Comparison of ENCODE assay signal across 8 cellular contexts in the genomic region with DNA sequence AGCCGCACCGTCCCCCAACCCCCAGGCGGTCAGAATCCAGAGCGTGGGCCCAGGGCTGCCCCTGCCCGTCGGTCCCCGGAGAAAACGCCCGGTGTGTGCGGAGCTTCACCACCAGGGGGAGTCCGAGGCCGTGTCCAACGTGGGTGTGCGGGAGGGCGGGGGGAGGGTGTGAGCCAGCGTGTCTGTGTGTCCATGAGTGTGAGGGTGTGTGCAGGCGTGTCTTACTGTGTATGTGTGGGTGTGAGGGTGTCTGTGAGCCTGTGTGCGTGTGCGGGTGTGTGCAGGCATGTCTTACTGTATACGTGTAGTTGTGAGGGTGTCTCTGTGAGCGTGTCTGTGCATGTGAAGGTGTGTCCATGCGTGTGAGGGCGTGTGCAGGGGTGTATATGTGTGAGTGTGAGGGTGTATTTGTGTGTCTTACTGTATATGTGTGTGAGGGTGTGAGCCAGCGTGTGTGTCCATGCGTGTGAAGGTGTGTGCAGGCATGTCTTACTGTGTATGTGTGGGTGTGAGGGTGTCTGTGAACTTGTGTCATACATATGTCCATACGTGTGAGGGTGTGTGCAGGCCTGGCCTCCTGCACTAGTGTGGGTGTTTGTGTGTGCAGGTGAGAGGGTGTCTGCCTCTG. TPM values are rescaled to one million over a fixed set of nuclear protein-coding genes. Genes with fewer than 3 reads are reported as not detected.
DNase-seq lines count a peak whose midpoint lies in the region; ATAC-seq and TF ChIP-seq lines count a peak whose summit lies in the region.

No MANE protein-coding gene starts in this region.

- H3K36me3 Mint-ChIP-seq in naive thymus-derived CD4-positive, alpha-beta T cell = peaks cover 0 to 4% (median 0%) of the 10 kb centered on the region in 5 donors
- peaks cover 13% of the 10 kb centered on the region for H3K36me3 Mint-ChIP-seq in stimulated activated effector memory CD8-positive, alpha-beta T cell treated with anti-CD3 and anti-CD28 coated beads, Interleukin-12 subunit alpha, Interleukin-12 subunit beta, amount 100 ng/mL, for 72 hours

- POLR2A ChIA-PET in HCT116 (lab: Charles Lee) = interaction anchor here (0.6 kb wide), 1 partner anchor 133 kb away, joined by 3 read pairs; no protein-coding TSS in a partner anchor
- POLR2A ChIA-PET in naive thymus-derived CD4-positive, alpha-beta T cell (lab: Charles Lee) = interaction anchor here (1.6 kb wide), 1 partner anchor 294 kb away, joined by 6 read pairs; no protein-coding TSS in a partner anchor

- no peaks in the 10 kb centered on the region for H3K79me2 ChIP-seq in HCT116 (ENCODE audit: insufficient read depth, low read length)
- peaks cover 13% of the 10 kb centered on the region for H3K79me2 ChIP-seq in OCI-LY3 (ENCODE audit: low read length)

- TF ChIP-seq RAD21 in HCT116 (IDR thresholded peaks at IDR 0.05; ENCODE audit: low read depth) = peak; percentile 96

- TF ChIP-seq CTCF in BE2C (IDR thresholded peaks at IDR 0.05; ENCODE audit: low read depth, low read length) (peak; percentile 83), HCT116 (IDR thresholded peaks at IDR 0.05 in 2 of 3, conservative IDR thresholded peaks at IDR 0.05 in 1 of 3; ENCODE audit: borderline replicate concordance in 1 of 3, insufficient read depth in 1 of 3, low read depth in 2 of 3, low read length in 2 of 3) (peak; percentile 82 to 95 (median 90)), OCI-LY3 (IDR thresholded peaks at IDR 0.05; ENCODE audit: low read depth, low read length) (peak; percentile 92)

- peaks cover 3% of the 10 kb centered on the region for H3K27me3 ChIP-seq in BE2C
- H3K27me3 ChIP-seq in HCT116 (ENCODE audit: insufficient read depth, low read length) = no peaks in the 10 kb centered on the region
- H3K27me3 ChIP-seq in OCI-LY3 (ENCODE audit: low read depth, low read length) = no peaks in the 10 kb centered on the region
- no peaks in the 10 kb centered on the region for H3K27me3 ChIP-seq in naive thymus-derived CD4-positive, alpha-beta T cell (ENCODE audit: control insufficient read depth in 2 of 2, insufficient read depth in 2 of 2, low read length in 2 of 2)

- peak overlapping the region in 3 of 9 donors; percentile 60 to 95 (median 70) for H3K27ac Mint-ChIP-seq in naive thymus-derived CD4-positive, alpha-beta T cell
- H3K27ac Mint-ChIP-seq in stimulated activated effector memory CD8-positive, alpha-beta T cell treated with anti-CD3 and anti-CD28 coated beads, Interleukin-12 subunit alpha, Interleukin-12 subunit beta, amount 100 ng/mL, for 72 hours = peak overlapping the region; percentile 94

- H3K4me3 Mint-ChIP-seq in naive thymus-derived CD4-positive, alpha-beta T cell = peak overlapping the region in 1 of 10 donors; percentile 24
- peak overlapping the region; percentile 4 for H3K4me3 Mint-ChIP-seq in stimulated activated effector memory CD8-positive, alpha-beta T cell treated with anti-CD3 and anti-CD28 coated beads, Interleukin-12 subunit alpha, Interleukin-12 subunit beta, amount 100 ng/mL, for 72 hours

- H3K9me2 ChIP-seq in HCT116 (ENCODE audit: insufficient read depth) = no peaks in the 10 kb centered on the region

- intact Hi-C loops in HCT116 (cut with micrococcal nuclease) = loop anchor here (1.0 to 5.0 kb wide), 2 partner anchors 116 to 292 kb away; no protein-coding TSS in a partner anchor
- intact Hi-C loops in naive thymus-derived CD4-positive, alpha-beta T cell (cut with micrococcal nuclease) = loop anchor here in 1 of 2 donors (1.0 to 2.0 kb wide), 4 partner anchors 24 to 308 kb away; a partner anchor contains a TSS

- H3K4me2 ChIP-seq in HCT116 (ENCODE audit: low read length) (peak overlapping the region; percentile 36), OCI-LY3 (ENCODE audit: low read length) (peak overlapping the region; percentile 88)

- peaks cover 0 to 6% (median 0%) of the 10 kb centered on the region in 11 donors for H3K9me3 Mint-ChIP-seq in naive thymus-derived CD4-positive, alpha-beta T cell
- peaks cover 5% of the 10 kb centered on the region for H3K9me3 Mint-ChIP-seq in stimulated activated effector memory CD8-positive, alpha-beta T cell treated with anti-CD3 and anti-CD28 coated beads, Interleukin-12 subunit alpha, Interleukin-12 subunit beta, amount 100 ng/mL, for 72 hours

- RAD21 ChIA-PET in HCT116 (lab: Charles Lee; ENCODE audit: low non-redundant PET in 1 of 2, low total read pairs in 2 of 2, uncharacterized antibody in 2 of 2, unreplicated experiment in 2 of 2) = interaction anchor here (0.6 to 1.7 kb wide), 3 partner anchors 73 to 117 kb away, joined by 4 to 11 read pairs (median 6); a partner anchor contains a TSS

- H4K20me1 ChIP-seq in HCT116 (ENCODE audit: insufficient read depth) (no peaks in the 10 kb centered on the region), OCI-LY3 (ENCODE audit: insufficient read depth, low read length) (no peaks in the 10 kb centered on the region)

- H3K4me3 ChIP-seq in BE2C (ENCODE audit: low read depth, low read length) (no peak overlapping the region), HCT116 (replicated peaks in 1 of 2; ENCODE audit: low read depth in 1 of 2, low read length in 2 of 2) (no peak overlapping the region), OCI-LY3 (ENCODE audit: low read length) (peak overlapping the region; percentile 54)
- H3K4me3 ChIP-seq in naive thymus-derived CD4-positive, alpha-beta T cell (ENCODE audit: low read length) = no peak overlapping the region

- H3K4me1 Mint-ChIP-seq in naive thymus-derived CD4-positive, alpha-beta T cell = peaks cover 0 to 27% (median 9%) of the 10 kb centered on the region in 7 donors
- H3K4me1 Mint-ChIP-seq in stimulated activated effector memory CD8-positive, alpha-beta T cell treated with anti-CD3 and anti-CD28 coated beads, Interleukin-12 subunit alpha, Interleukin-12 subunit beta, amount 100 ng/mL, for 72 hours = peaks cover 43% of the 10 kb centered on the region

- no peak for TF ChIP-seq POLR2A in HCT116 (IDR thresholded peaks at IDR 0.05; ENCODE audit: borderline replicate concordance, extremely low read depth, insufficient read depth, insufficient read length)
- no peak for TF ChIP-seq POLR2A in erythroblast (IDR thresholded peaks at IDR 0.05; ENCODE audit: low read length)

- peaks cover 0 to 5% (median 0%) of the 10 kb centered on the region in 5 donors for H3K27me3 Mint-ChIP-seq in naive thymus-derived CD4-positive, alpha-beta T cell

- H3K27ac ChIP-seq in HCT116 (ENCODE audit: low read depth, low read length) (peak overlapping the region; percentile 15; the same call in 1 of the 2 replicates), OCI-LY3 (ENCODE audit: low read length) (peak overlapping the region; percentile 5; the same call in 1 of the 2 replicates)
- no peak overlapping the region for H3K27ac ChIP-seq in naive thymus-derived CD4-positive, alpha-beta T cell (ENCODE audit: low read depth, low read length)

- H3K4me1 ChIP-seq in BE2C (no peaks in the 10 kb centered on the region; the same call in 1 of the 2 replicates), HCT116 (ENCODE audit: control insufficient read depth in 1 of 2, insufficient read depth in 2 of 2, low read length in 2 of 2) (peaks cover 6 to 17% of the 10 kb centered on the region in 2 experiments; a peak in 3 of 4 replicates), OCI-LY3 (ENCODE audit: low read length) (peaks cover 43% of the 10 kb centered on the region)
- H3K4me1 ChIP-seq in naive thymus-derived CD4-positive, alpha-beta T cell (ENCODE audit: control insufficient read depth in 2 of 2, insufficient read depth in 2 of 2, low read length in 2 of 2) = peaks cover 0 to 5% of the 10 kb centered on the region in 2 donors

- ATAC-seq in HCT116 (peak; percentile 88), GM19452 (IDR thresholded peaks at IDR 0.05; ENCODE audit: unreplicated experiment) (no peak)
- peak; percentile 73 for ATAC-seq in naive thymus-derived CD4-positive, alpha-beta T cell
- peak; percentile 16 for ATAC-seq in stimulated activated effector memory CD8-positive, alpha-beta T cell treated with anti-CD3 and anti-CD28 coated beads, Interleukin-12 subunit alpha, Interleukin-12 subunit beta, amount 100 ng/mL, for 72 hours

- no TSS peak for BruUV-seq in HCT116 (replicated peaks; lab: Mats Ljungman, UMichigan)

- DNase-seq in BE2C = peak; percentile 87
- DNase-seq in HCT116 (ENCODE audit: low read depth, low spot score) = peak; percentile 21
- DNase-seq in activated T-cell treated with anti-CD3 and anti-CD28 coated beads for 48 hours (ENCODE audit: low read depth) = peak; percentile 76
- DNase-seq in erythroblast (lab: John Stamatoyannopoulos, UW) = peak; percentile 82 to 90
- peak; percentile 43 to 84 (median 70) for DNase-seq in naive thymus-derived CD4-positive, alpha-beta T cell
- DNase-seq in stimulated activated effector memory CD8-positive, alpha-beta T cell treated with anti-CD3 and anti-CD28 coated beads, Interleukin-12 subunit alpha, Interleukin-12 subunit beta, amount 100 ng/mL, for 72 hours (ENCODE audit: low spot score in 2 of 2) = peak; percentile 83 to 91

- H2AFZ ChIP-seq in HCT116 (ENCODE audit: low read depth, low read length, poor library complexity, severe bottlenecking) (peak overlapping the region; percentile 5), OCI-LY3 (ENCODE audit: low read depth, low read length) (peak overlapping the region; percentile 57)

- CTCF ChIA-PET in HCT116 (lab: Charles Lee) = interaction anchor here (0.8 to 1.8 kb wide), 12 partner anchors 12 to 378 kb away, joined by 3 to 28 read pairs (median 4); no protein-coding TSS in a partner anchor
- CTCF ChIA-PET in naive thymus-derived CD4-positive, alpha-beta T cell (lab: Charles Lee) = interaction anchor here (0.6 to 2.3 kb wide), 12 partner anchors 58 to 889 kb away, joined by 3 to 20 read pairs (median 4); a partner anchor contains a TSS

- H3K9ac ChIP-seq in HCT116 (ENCODE audit: low read length) (0 out of 2 replicates have a peak overlapping the region, but pooled peaks have one; percentile 2), OCI-LY3 (ENCODE audit: low read length) (peak overlapping the region; percentile 54; the same call in 1 of the 2 replicates)

- no peaks in the 10 kb centered on the region for H3K9me3 ChIP-seq in BE2C
- H3K9me3 ChIP-seq in HCT116 (ENCODE audit: control insufficient read depth in 1 of 2, insufficient read depth in 1 of 2, low read depth in 1 of 2, low read length in 2 of 2) = no peaks in the 10 kb centered on the region
- no peaks in the 10 kb centered on the region for H3K9me3 ChIP-seq in OCI-LY3 (ENCODE audit: insufficient read depth, low read length)
- no peaks in the 10 kb centered on the region for H3K9me3 ChIP-seq in naive thymus-derived CD4-positive, alpha-beta T cell (ENCODE audit: control insufficient read depth in 2 of 3, low read length in 3 of 3)

- H3K36me3 ChIP-seq in BE2C (no peaks in the 10 kb centered on the region), HCT116 (ENCODE audit: control insufficient read depth in 1 of 2, insufficient read depth in 2 of 2, low read length in 2 of 2) (no peaks in the 10 kb centered on the region), OCI-LY3 (replicated peaks; ENCODE audit: low read depth, low read length) (peaks cover 6% of the 10 kb centered on the region)
- no peaks in the 10 kb centered on the region for H3K36me3 ChIP-seq in naive thymus-derived CD4-positive, alpha-beta T cell (ENCODE audit: control insufficient read depth in 2 of 3, insufficient read depth in 3 of 3, low read length in 3 of 3)

RNA-seq across cellular contexts. Expression of a gene that starts 24.6 kb away (rescaled TPM):
- 0.34 TPM for polyA plus RNA-seq in BE2C (2012; ENCODE audit: insufficient read depth, insufficient read length, low read depth)
- not detected for total RNA-seq in HCT116 (2021; ENCODE audit: unreplicated experiment)
- not detected in 2 replicates for polyA plus RNA-seq in HCT116 (2012)
- total RNA-seq in naive thymus-derived CD4-positive, alpha-beta T cell = not detected
- not detected for polyA plus RNA-seq in naive thymus-derived CD4-positive, alpha-beta T cell

Comparison
In these comparisons a context has a peak if more than half of its experiments do, and no peak if none do; other contexts are left out.
1. DNase-seq: peak in every context shown above with its lines; median percentile 87 in BE2C; 87 in stimulated activated effector memory CD8-positive, alpha-beta T cell treated with anti-CD3 and anti-CD28 coated beads, Interleukin-12 subunit alpha, Interleukin-12 subunit beta, amount 100 ng/mL, for 72 hours; 86 in erythroblast; 76 in activated T-cell treated with anti-CD3 and anti-CD28 coated beads for 48 hours; 70 in naive thymus-derived CD4-positive, alpha-beta T cell; 21 in HCT116.